Comparison of ENCODE assay signal across 9 cellular contexts in the genomic region with DNA sequence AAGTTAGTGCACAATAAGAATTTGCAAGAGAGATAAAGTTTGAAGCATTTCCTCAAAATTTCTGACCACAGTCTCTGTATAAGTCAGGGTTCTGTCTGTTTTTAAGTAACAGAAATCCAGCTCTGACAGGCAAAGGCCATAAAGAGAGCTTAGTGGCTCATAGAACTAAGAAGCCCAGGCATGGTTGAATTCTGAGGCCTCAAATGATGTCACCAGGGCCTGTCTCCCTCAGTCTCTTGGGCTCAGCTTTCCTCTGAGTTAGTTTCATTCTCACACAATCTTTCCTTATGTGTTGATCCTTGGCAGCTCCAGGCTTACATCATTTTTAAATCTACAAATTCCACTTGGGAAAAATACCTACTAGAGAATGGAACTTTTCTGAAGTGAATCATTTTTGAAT.
DNase-seq lines count a peak whose midpoint lies in the region; ATAC-seq lines count a peak whose summit lies in the region.
"Had no signal": no experiment of that assay in that cellular context is flagged by ENCODE, and none has a peak within 500 bp of the region (broad histone marks: within the 10 kb centered on the region; RNA-seq: fewer than 3 reads in every experiment).

No MANE protein-coding gene starts in this region.

- H3K36me3 Mint-ChIP-seq in activated naive CD8-positive, alpha-beta T cell treated with anti-CD3 and anti-CD28 coated beads, Interleukin-2, amount 10 ng/mL, durations not matched to agents 7 days and 5 days = peaks cover 11% of the 10 kb centered on the region

- peak overlapping the region; percentile 30 for H3K4me3 Mint-ChIP-seq in activated naive CD8-positive, alpha-beta T cell treated with anti-CD3 and anti-CD28 coated beads, Interleukin-2, amount 10 ng/mL, durations not matched to agents 7 days and 5 days
- peak overlapping the region; percentile 9 to 15 for H3K4me3 Mint-ChIP-seq in stimulated activated naive CD8-positive, alpha-beta T cell treated with anti-CD3 and anti-CD28 coated beads, Interleukin-15, amount 100 ng/mL, for 72 hours

- POLR2A ChIA-PET in activated naive CD8-positive, alpha-beta T cell treated with anti-CD3 and anti-CD28 coated beads, Interleukin-2, amount 10 ng/mL, durations not matched to agents 7 days and 5 days (lab: Charles Lee) = interaction anchor here (4.5 kb wide), 1 partner anchor 173 kb away, joined by 23 read pairs; a partner anchor contains a TSS

- H3K27me3 Mint-ChIP-seq in activated naive CD8-positive, alpha-beta T cell treated with anti-CD3 and anti-CD28 coated beads, Interleukin-2, amount 10 ng/mL, durations not matched to agents 7 days and 5 days = no peaks in the 10 kb centered on the region
- H3K27me3 Mint-ChIP-seq in stimulated activated naive CD8-positive, alpha-beta T cell treated with anti-CD3 and anti-CD28 coated beads, Interleukin-15, amount 100 ng/mL, for 72 hours = no peaks in the 10 kb centered on the region

- intact Hi-C loops in Right ventricle myocardium superior (cut with DNase I) (no loop called here), right cardiac atrium (cut with DNase I) (no loop called here)

- H3K27ac Mint-ChIP-seq in activated naive CD8-positive, alpha-beta T cell treated with anti-CD3 and anti-CD28 coated beads, Interleukin-2, amount 10 ng/mL, durations not matched to agents 7 days and 5 days = peak overlapping the region; percentile 91
- peak overlapping the region; percentile 42 to 74 for H3K27ac Mint-ChIP-seq in stimulated activated naive CD8-positive, alpha-beta T cell treated with anti-CD3 and anti-CD28 coated beads, Interleukin-15, amount 100 ng/mL, for 72 hours

- no peak for DNase-seq in Right ventricle myocardium superior
- no peak for DNase-seq in right cardiac atrium
- no peak for DNase-seq in activated naive CD8-positive, alpha-beta T cell treated with anti-CD3 and anti-CD28 coated beads, Interleukin-2, amount 10 ng/mL, durations not matched to agents 7 days and 5 days
- DNase-seq in stimulated activated naive CD8-positive, alpha-beta T cell treated with anti-CD3 and anti-CD28 coated beads, Interleukin-15, amount 100 ng/mL, for 72 hours = peak in 1 of 2 donors; percentile 61
- no peak for DNase-seq in NCI-H748 treated with DMSO at 0.1 percent for 48 hours (lab: John Stamatoyannopoulos, UW)
- no peak for DNase-seq in cerebellum (ENCODE audit: low spot score)
- no peak for DNase-seq in NCI-H345 (lab: John Stamatoyannopoulos, UW)

- H3K9me3 ChIP-seq in right cardiac atrium (ENCODE audit: control insufficient read depth, low read length) = no peaks in the 10 kb centered on the region
- H3K9me3 ChIP-seq: thoracic aorta had no signal

- H3K9me3 Mint-ChIP-seq in activated naive CD8-positive, alpha-beta T cell treated with anti-CD3 and anti-CD28 coated beads, Interleukin-2, amount 10 ng/mL, durations not matched to agents 7 days and 5 days = no peaks in the 10 kb centered on the region
- no peaks in the 10 kb centered on the region for H3K9me3 Mint-ChIP-seq in stimulated activated naive CD8-positive, alpha-beta T cell treated with anti-CD3 and anti-CD28 coated beads, Interleukin-15, amount 100 ng/mL, for 72 hours

- peaks cover 29% of the 10 kb centered on the region for H3K4me1 Mint-ChIP-seq in activated naive CD8-positive, alpha-beta T cell treated with anti-CD3 and anti-CD28 coated beads, Interleukin-2, amount 10 ng/mL, durations not matched to agents 7 days and 5 days
- peaks cover 54% of the 10 kb centered on the region for H3K4me1 Mint-ChIP-seq in stimulated activated naive CD8-positive, alpha-beta T cell treated with anti-CD3 and anti-CD28 coated beads, Interleukin-15, amount 100 ng/mL, for 72 hours

- no peaks in the 10 kb centered on the region for H3K4me1 ChIP-seq in right cardiac atrium (ENCODE audit: control insufficient read depth, insufficient read depth, low read length)

- H3K27ac ChIP-seq in right cardiac atrium (ENCODE audit: low read length) = no peak overlapping the region
- H3K27ac ChIP-seq: thoracic aorta had no signal

- no peak overlapping the region for H3K4me3 ChIP-seq in right cardiac atrium (ENCODE audit: low read length)
- H3K4me3 ChIP-seq: thoracic aorta had no signal

- ATAC-seq in Right ventricle myocardium superior (ENCODE audit: poor library complexity) = peak; percentile 51
- ATAC-seq in right cardiac atrium = no peak
- peak; percentile 60 for ATAC-seq in HG02973 (IDR thresholded peaks at IDR 0.05; ENCODE audit: unreplicated experiment)
- no peak for ATAC-seq in activated naive CD8-positive, alpha-beta T cell treated with anti-CD3 and anti-CD28 coated beads, Interleukin-2, amount 10 ng/mL, durations not matched to agents 7 days and 5 days (ENCODE audit: low read depth)
- ATAC-seq in stimulated activated naive CD8-positive, alpha-beta T cell treated with anti-CD3 and anti-CD28 coated beads, Interleukin-15, amount 100 ng/mL, for 72 hours = peak; percentile 78

- H3K27me3 ChIP-seq in right cardiac atrium (ENCODE audit: control insufficient read depth, insufficient read depth) = no peaks in the 10 kb centered on the region

Comparison
In these comparisons a context has a peak if more than half of its experiments do, and no peak if none do; other contexts are left out.
1. ATAC-seq: peak in Right ventricle myocardium superior (single experiment), HG02973 (single experiment) and stimulated activated naive CD8-positive, alpha-beta T cell treated with anti-CD3 and anti-CD28 coated beads, Interleukin-15, amount 100 ng/mL, for 72 hours (single experiment); none in right cardiac atrium (0 of 2) and activated naive CD8-positive, alpha-beta T cell treated with anti-CD3 and anti-CD28 coated beads, Interleukin-2, amount 10 ng/mL, durations not matched to agents 7 days and 5 days (single experiment).